9 cellular contexts compared by ENCODE assay signal in genomic region chr22:29030016-29030617, GRCh38. TPM values are rescaled to one million over a fixed set of nuclear protein-coding genes. Genes with fewer than 3 reads are reported as not detected.
A peak's percentile ranks its signal among the peaks of the same experiment; 100 is the strongest.
DNase-seq lines count a peak whose midpoint lies in the region; ATAC-seq and TF ChIP-seq lines count a peak whose summit lies in the region.
"Had no signal": no experiment of that assay in that cellular context is flagged by ENCODE, and none has a peak within 500 bp of the region (broad histone marks: within the 10 kb centered on the region; RNA-seq: fewer than 3 reads in every experiment).

No MANE protein-coding gene starts in this region.

- H3K36me3 Mint-ChIP-seq in activated naive CD8-positive, alpha-beta T cell: peaks cover 7% of the 10 kb centered on the region
- peaks cover 2% of the 10 kb centered on the region for H3K36me3 Mint-ChIP-seq in activated naive CD8-positive, alpha-beta T cell treated with anti-CD3 and anti-CD28 coated beads for 36 hours
- peaks cover 4% of the 10 kb centered on the region for H3K36me3 Mint-ChIP-seq in memory B cell

- TF ChIP-seq POLR2A in upper lobe of left lung (IDR thresholded peaks at IDR 0.05): no peak

- dilution Hi-C loops in mammary epithelial cell (cut with HindIII; ENCODE audit: low sequenced_read_pairs): no loop called here

- H3K36me3 ChIP-seq in mammary epithelial cell (ENCODE audit: insufficient read depth, low read length) (no peaks in the 10 kb centered on the region), upper lobe of left lung (no peaks in the 10 kb centered on the region), WERI-Rb-1 (peaks cover 6% of the 10 kb centered on the region; the same call in 1 of the 2 replicates)

- H3K9me3 ChIP-seq in mammary epithelial cell (replicated peaks; ENCODE audit: insufficient read depth, low read length) (no peaks in the 10 kb centered on the region), upper lobe of left lung (no peaks in the 10 kb centered on the region), WERI-Rb-1 (ENCODE audit: severe bottlenecking) (no peaks in the 10 kb centered on the region)

- H3K4me1 ChIP-seq in mammary epithelial cell (ENCODE audit: insufficient read depth, low read length) (peaks cover 35% of the 10 kb centered on the region), upper lobe of left lung (peaks cover 26 to 45% (median 40%) of the 10 kb centered on the region in 4 donors)

- TF ChIP-seq EP300 in upper lobe of left lung (IDR thresholded peaks at IDR 0.05): no peak

- H3K27ac ChIP-seq in mammary epithelial cell (ENCODE audit: insufficient read depth, low read depth, low read length): peak overlapping the region; percentile 94
- peak overlapping the region; percentile 81 to 90 (median 86) for H3K27ac ChIP-seq in upper lobe of left lung
- no peak overlapping the region for H3K27ac ChIP-seq in WERI-Rb-1

- no peak for DNase-seq in activated naive CD8-positive, alpha-beta T cell treated with anti-CD3 and anti-CD28 coated beads for 36 hours
- peak; percentile 94 for DNase-seq in mammary epithelial cell
- no peak for DNase-seq in memory B cell (ENCODE audit: low spot score in 2 of 2)
- DNase-seq in upper lobe of left lung: peak; percentile 44 to 84
- DNase-seq in WERI-Rb-1: no peak
- DNase-seq in amygdala (lab: John Stamatoyannopoulos, UW): no peak

- ATAC-seq in memory B cell (ENCODE audit: low read depth) (no peak), upper lobe of left lung (ENCODE audit: low FRiP score in 2 of 2) (no peak), HG03045 (IDR thresholded peaks at IDR 0.05; ENCODE audit: unreplicated experiment) (no peak)

- H3K79me2 ChIP-seq in mammary epithelial cell (ENCODE audit: insufficient read depth, low read length): peaks cover 24% of the 10 kb centered on the region

- H3K9ac ChIP-seq in mammary epithelial cell (ENCODE audit: insufficient read depth, low read length): peak overlapping the region; percentile 92

- peak overlapping the region; percentile 59 for H3K4me3 Mint-ChIP-seq in activated naive CD8-positive, alpha-beta T cell
- H3K4me3 Mint-ChIP-seq in activated naive CD8-positive, alpha-beta T cell treated with anti-CD3 and anti-CD28 coated beads for 36 hours: no peak overlapping the region
- peak overlapping the region; percentile 59 for H3K4me3 Mint-ChIP-seq in memory B cell

- CTCF ChIA-PET in mammary epithelial cell (lab: Charles Lee; ENCODE audit: low non-redundant PET): no interaction called here

- no peaks in the 10 kb centered on the region for H3K9me3 Mint-ChIP-seq in activated naive CD8-positive, alpha-beta T cell (ENCODE audit: low read depth)
- H3K9me3 Mint-ChIP-seq in activated naive CD8-positive, alpha-beta T cell treated with anti-CD3 and anti-CD28 coated beads for 36 hours: no peaks in the 10 kb centered on the region
- no peaks in the 10 kb centered on the region for H3K9me3 Mint-ChIP-seq in memory B cell

- in situ Hi-C loops in mammary epithelial cell (cut with MboI; ENCODE audit: low sequenced_read_pairs in 2 of 2): loop anchor here (25.0 kb wide), 1 partner anchor 418 kb away; no protein-coding TSS in a partner anchor

- peak in 1 of 2 donors; percentile 32 for TF ChIP-seq CTCF in mammary epithelial cell (conservative IDR thresholded peaks at IDR 0.05 in 1 of 2, IDR thresholded peaks at IDR 0.05 in 1 of 2; ENCODE audit: extremely low read depth in 1 of 2, insufficient read depth in 1 of 2, low read depth in 1 of 2, low read length in 2 of 2)
- peak in 1 of 6 experiments; percentile 5 for TF ChIP-seq CTCF in upper lobe of left lung (IDR thresholded peaks at IDR 0.05)
- no peak for TF ChIP-seq CTCF in WERI-Rb-1 (IDR thresholded peaks at IDR 0.05; ENCODE audit: low read depth, low read length)

- no peaks in the 10 kb centered on the region for H3K27me3 ChIP-seq in mammary epithelial cell (ENCODE audit: insufficient read depth, low read length)
- H3K27me3 ChIP-seq in upper lobe of left lung: no peaks in the 10 kb centered on the region
- no peaks in the 10 kb centered on the region for H3K27me3 ChIP-seq in WERI-Rb-1 (ENCODE audit: insufficient read depth, low read depth, severe bottlenecking)

- H3K27me3 Mint-ChIP-seq in activated naive CD8-positive, alpha-beta T cell: peaks cover 36% of the 10 kb centered on the region
- H3K27me3 Mint-ChIP-seq in activated naive CD8-positive, alpha-beta T cell treated with anti-CD3 and anti-CD28 coated beads for 36 hours: peaks cover 79% of the 10 kb centered on the region
- H3K27me3 Mint-ChIP-seq in memory B cell: peaks cover 11% of the 10 kb centered on the region

- no peak overlapping the region for H3K27ac Mint-ChIP-seq in activated naive CD8-positive, alpha-beta T cell
- H3K27ac Mint-ChIP-seq in activated naive CD8-positive, alpha-beta T cell treated with anti-CD3 and anti-CD28 coated beads for 36 hours: no peak overlapping the region
- no peak overlapping the region for H3K27ac Mint-ChIP-seq in memory B cell

- peak overlapping the region; percentile 91 for H3K4me2 ChIP-seq in mammary epithelial cell (ENCODE audit: insufficient read depth, low read depth, low read length)

- peak overlapping the region; percentile 45 to 47 (median 45) for H3K4me3 ChIP-seq in mammary epithelial cell (replicated peaks in 1 of 3; ENCODE audit: insufficient read depth in 1 of 3, low read depth in 2 of 3, low read length in 3 of 3)
- H3K4me3 ChIP-seq in upper lobe of left lung: peak overlapping the region; percentile 19 to 57 (median 48)
- no peak overlapping the region for H3K4me3 ChIP-seq in WERI-Rb-1 (ENCODE audit: low read depth, low read length)

- intact Hi-C loops in mammary epithelial cell (cut with micrococcal nuclease): no loop called here

- no TSS peak for BruUV-seq in mammary epithelial cell (replicated peaks; lab: Mats Ljungman, UMichigan)

- WGBS in mammary epithelial cell (ENCODE audit: low coverage, missing lambda C conversion rate): 1% methylated on average over 18 of the region's 20 CpGs
- WGBS in upper lobe of left lung, 2 donors: 19 to 22% methylated on average over 14 to 20 of the region's 20 CpGs

- peak overlapping the region; percentile 46 for H2AFZ ChIP-seq in mammary epithelial cell (ENCODE audit: low read depth, low read length)

- H4K20me1 ChIP-seq in mammary epithelial cell (ENCODE audit: insufficient read depth, low read length): no peaks in the 10 kb centered on the region

- peaks cover 12% of the 10 kb centered on the region for H3K4me1 Mint-ChIP-seq in activated naive CD8-positive, alpha-beta T cell (ENCODE audit: low read depth)
- H3K4me1 Mint-ChIP-seq in activated naive CD8-positive, alpha-beta T cell treated with anti-CD3 and anti-CD28 coated beads for 36 hours: peaks cover 14% of the 10 kb centered on the region
- H3K4me1 Mint-ChIP-seq in memory B cell: no peaks in the 10 kb centered on the region

RNA-seq across cellular contexts. Expression of gene C22orf31, which starts 31.5 kb away (rescaled TPM):
- total RNA-seq in activated naive CD8-positive, alpha-beta T cell treated with anti-CD3 and anti-CD28 coated beads for 36 hours: not detected
- not detected for total RNA-seq in mammary epithelial cell
- not detected for polyA plus RNA-seq in mammary epithelial cell
- not detected for polyA minus RNA-seq in mammary epithelial cell
- not detected for total RNA-seq in upper lobe of left lung
- total RNA-seq: activated CD8-positive, alpha-beta memory T cell treated with anti-CD3 and anti-CD28 coated beads for 36 hours had no signal

RNA-seq across cellular contexts. Expression of gene KREMEN1, which starts 42.7 kb away (rescaled TPM):
- under 1 TPM; 0.28 to 0.29 TPM for total RNA-seq in activated naive CD8-positive, alpha-beta T cell treated with anti-CD3 and anti-CD28 coated beads for 36 hours
- total RNA-seq in mammary epithelial cell (10 to 100 TPM; 11.7 to 18.7 TPM), upper lobe of left lung (10 to 100 TPM in 5 of 6 donors, 1 to 10 TPM in 1; 8.4 to 24.3 (median 15.9) TPM)
- polyA plus RNA-seq in mammary epithelial cell: 10.5 TPM
- polyA minus RNA-seq in mammary epithelial cell: 25.8 TPM

Comparison
In these comparisons a context has a peak if more than half of its experiments do, and no peak if none do; other contexts are left out.
1. DNase-seq: peak in mammary epithelial cell (single experiment) and upper lobe of left lung (2 of 2); none in activated naive CD8-positive, alpha-beta T cell treated with anti-CD3 and anti-CD28 coated beads for 36 hours (single experiment), memory B cell (0 of 2), WERI-Rb-1 (single experiment) and amygdala (0 of 56).
2. RNA of gene KREMEN1, which starts 42.7 kb away (total RNA-seq): 11.7 to 18.7 TPM in mammary epithelial cell and 8.4 to 24.3 TPM in upper lobe of left lung; 0.28 to 0.29 TPM in activated naive CD8-positive, alpha-beta T cell treated with anti-CD3 and anti-CD28 coated beads for 36 hours; every median in the first group is over 4 times any median in the second.